Comparison of ENCODE assay signal across 25 cellular contexts in the genomic region with DNA sequence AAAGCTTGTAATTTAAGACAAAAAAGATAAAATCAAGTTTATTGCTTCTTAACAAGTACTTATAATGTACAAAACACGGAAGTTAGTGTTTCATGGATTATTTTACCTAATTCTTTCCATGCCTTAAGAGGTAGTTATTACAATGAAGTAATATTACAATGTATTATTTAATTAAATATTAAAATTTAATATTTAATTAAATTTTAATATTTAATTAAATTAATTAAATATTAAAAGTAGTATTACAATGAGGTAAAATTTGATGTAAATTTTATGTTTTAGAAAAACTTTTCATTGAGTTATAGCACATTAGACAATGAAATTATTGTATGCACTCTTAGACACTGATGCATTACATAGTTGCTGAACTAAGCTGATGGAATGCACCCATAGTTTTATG.
DNase-seq lines count a peak whose midpoint lies in the region; ATAC-seq and FAIRE-seq lines count a peak whose summit lies in the region.
"Had no signal": no experiment of that assay in that cellular context is flagged by ENCODE, and none has a peak within 500 bp of the region (broad histone marks: within the 10 kb centered on the region; RNA-seq: fewer than 3 reads in every experiment).

No MANE protein-coding gene starts in this region.

- WGBS in small intestine, 3 donors, result 77 to 89% (median 84%) methylated on average over 1 of the region's 1 CpG

- no peak overlapping the region for H3K4me3 ChIP-seq in small intestine (ENCODE audit: low read depth in 1 of 2, low read length in 2 of 2)
- H3K4me3 ChIP-seq: A549; BLaER1 treated with 17β-estradiol and CSF1 and Interleukin-3, amounts not matched to agents 10 nM and 100 nM; HAP-1 had no signal

- H3K27me3 ChIP-seq in small intestine (ENCODE audit: control insufficient read depth in 2 of 2, insufficient read depth in 2 of 2, low read length in 2 of 2), result no peaks in the 10 kb centered on the region
- H3K27me3 ChIP-seq: BE2C; BLaER1 treated with 17β-estradiol and CSF1 and Interleukin-3, amounts not matched to agents 10 nM and 100 nM had no signal

- H3K9me3 ChIP-seq in small intestine (ENCODE audit: control insufficient read depth, low read depth), result no peaks in the 10 kb centered on the region
- H3K9me3 ChIP-seq: A549, BE2C, HAP-1 had no signal

- peak; percentile 77 for FAIRE-seq in A204.1 (lab: Jason Lieb, UNC)
- FAIRE-seq in TTC549 (lab: Jason Lieb, UNC), result peak; percentile 55
- peak; percentile 79 for FAIRE-seq in frontal cortex (lab: Jason Lieb, UNC)
- FAIRE-seq in small intestine (lab: Jason Lieb, UNC), result peak; percentile 84
- FAIRE-seq: A549, GM12891, GM18507, H54 had no signal

- H3K4me1 ChIP-seq in small intestine (ENCODE audit: control insufficient read depth in 2 of 2, insufficient read depth in 1 of 2, low read depth in 1 of 2, low read length in 1 of 2), result no peaks in the 10 kb centered on the region
- H3K4me1 ChIP-seq: A549, BE2C, HAP-1 had no signal

- DNase-seq in frontal cortex (ENCODE audit: low spot score in 2 of 2), result no peak
- no peak for DNase-seq in small intestine
- no peak for DNase-seq in stimulated activated CD4-positive, alpha-beta T cell treated with anti-CD3 and anti-CD28 coated beads, Interleukin-4, amount 100 ng/mL, for 1 hour
- no peak for DNase-seq in posterior vena cava (ENCODE audit: low spot score)
- DNase-seq: ACHN; AML-193; BE2C; CD4-positive, alpha-beta T cell; CD8-positive, alpha-beta memory T cell; DMS 273 treated with DMSO at 0.1 percent for 48 hours; DMS79; EL; GF-D8; GOT3; HFFc6 had no signal

- ATAC-seq in HG03097 (IDR thresholded peaks at IDR 0.05; ENCODE audit: low FRiP score, unreplicated experiment), result no peak
- ATAC-seq: A549 had no signal

- H3K27ac ChIP-seq in small intestine (ENCODE audit: low read depth in 1 of 2, low read length in 1 of 2), result no peak overlapping the region
- H3K27ac ChIP-seq: 22Rv1; A549; BLaER1 treated with 17β-estradiol and CSF1 and Interleukin-3, amounts not matched to agents 10 nM and 100 nM had no signal

- H3K36me3 ChIP-seq in small intestine (ENCODE audit: control insufficient read depth in 2 of 2, insufficient read depth in 2 of 2, low read length in 2 of 2), result no peaks in the 10 kb centered on the region
- H3K36me3 ChIP-seq: BE2C; BLaER1 treated with 17β-estradiol and CSF1 and Interleukin-3, amounts not matched to agents 10 nM and 100 nM; HAP-1 had no signal

- intact Hi-C loops in posterior vena cava (cut with DNase I), result no loop called here
